Comparison of ENCODE assay signal across 8 cellular contexts in the genomic region with DNA sequence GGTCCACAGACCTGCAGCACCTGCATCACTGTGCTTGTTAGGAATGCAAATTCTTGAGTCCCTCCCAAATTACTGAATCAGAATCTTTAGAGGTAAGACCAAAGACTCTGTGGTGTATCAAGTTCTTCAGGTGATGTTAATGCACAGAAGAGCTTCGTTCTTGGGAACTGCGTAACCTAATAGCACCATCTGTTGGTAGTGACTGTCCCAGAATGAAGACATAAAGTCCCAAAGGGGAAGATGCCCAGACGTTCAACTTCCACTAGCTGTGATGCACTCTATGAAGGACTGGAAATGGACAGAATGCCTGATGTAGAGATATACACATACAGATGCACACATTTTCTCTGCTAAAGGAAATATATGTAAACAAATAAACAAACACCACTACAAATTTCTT.
DNase-seq lines count a peak whose midpoint lies in the region; ATAC-seq and TF ChIP-seq lines count a peak whose summit lies in the region.

No MANE protein-coding gene starts in this region.

- TF ChIP-seq CTCF in GM10248 (IDR thresholded peaks at IDR 0.05; ENCODE audit: control extremely low read depth, extremely low read depth, low read depth, missing control alignments) (peak; percentile 83), LNCAP (IDR thresholded peaks at IDR 0.05) (peak; percentile 63), VCaP (conservative IDR thresholded peaks at IDR 0.05) (peak; percentile 88)

- H3K27ac ChIP-seq in VCaP (peak overlapping the region; percentile 70), iPS DF 6.9 (ENCODE audit: low read length) (no peak overlapping the region)

- WGBS in iPS DF 6.9 (ENCODE audit: insufficient coverage, insufficient read length), result no CpG with 5 or more reads among the region's 3 CpGs

- peaks cover 2% of the 10 kb centered on the region for H3K4me1 ChIP-seq in iPS DF 6.9 (ENCODE audit: control insufficient read depth, insufficient read depth, low read length)

- H3K9me3 ChIP-seq in iPS DF 6.9 (ENCODE audit: control insufficient read depth, insufficient read depth, low read length), result no peaks in the 10 kb centered on the region

- no peaks in the 10 kb centered on the region for H3K36me3 ChIP-seq in iPS DF 6.9 (ENCODE audit: control insufficient read depth, insufficient read depth, low read length)

- DNase-seq in GM10248 (ENCODE audit: extremely low spot score) (peak; percentile 15), iPS DF 6.9 (ENCODE audit: low read depth, low spot score) (peak; percentile 31), GF-D8 (lab: John Stamatoyannopoulos, UW) (no peak)
- no peak for DNase-seq in activated CD4-positive, alpha-beta T cell treated with anti-CD3 and anti-CD28 coated beads for 48 hours
- DNase-seq in activated CD4-positive, alpha-beta T cell treated with anti-CD3 and anti-CD28 coated beads for 1 hour, result no peak

- CTCF ChIA-PET in GM10248 (lab: Yijun Ruan, JAX), result interaction anchor here (0.7 to 2.6 kb wide), 22 partner anchors 8 to 1469 kb away, joined by 3 to 22 read pairs (median 3); no protein-coding TSS in a partner anchor

- ATAC-seq in GM21825 (IDR thresholded peaks at IDR 0.05; ENCODE audit: unreplicated experiment), result peak; percentile 77

- H3K4me3 ChIP-seq in iPS DF 6.9 (ENCODE audit: low read length), result no peak overlapping the region

- POLR2A ChIA-PET in GM10248 (lab: Yijun Ruan, JAX), result no interaction called here

- no peaks in the 10 kb centered on the region for H3K27me3 ChIP-seq in iPS DF 6.9 (ENCODE audit: control insufficient read depth, insufficient read depth, low read length)

Comparison
In these comparisons a context has a peak if more than half of its experiments do, and no peak if none do; other contexts are left out.
1. DNase-seq: peak in GM10248 (single experiment) and iPS DF 6.9 (single experiment); none in activated CD4-positive, alpha-beta T cell treated with anti-CD3 and anti-CD28 coated beads for 48 hours (single experiment), activated CD4-positive, alpha-beta T cell treated with anti-CD3 and anti-CD28 coated beads for 1 hour (single experiment) and GF-D8 (single experiment).
2. Peak in every context shown above with its lines, with median percentiles within 50 percentile points of each other: CTCF ChIP-seq.